In genomic region chr13:36001561-36001960, GRCh38 we compare ENCODE assay signal across 6 cellular contexts.
"Had no signal": no experiment of that assay in that cellular context is flagged by ENCODE, and none has a peak within 500 bp of the region (broad histone marks: within the 10 kb centered on the region; RNA-seq: fewer than 3 reads in every experiment).

No MANE protein-coding gene starts in this region.

- DNase-seq: GM23248, GOT3, H7, H9, HCEC 1CT, HFFc6 had no signal
